In the genomic region with DNA sequence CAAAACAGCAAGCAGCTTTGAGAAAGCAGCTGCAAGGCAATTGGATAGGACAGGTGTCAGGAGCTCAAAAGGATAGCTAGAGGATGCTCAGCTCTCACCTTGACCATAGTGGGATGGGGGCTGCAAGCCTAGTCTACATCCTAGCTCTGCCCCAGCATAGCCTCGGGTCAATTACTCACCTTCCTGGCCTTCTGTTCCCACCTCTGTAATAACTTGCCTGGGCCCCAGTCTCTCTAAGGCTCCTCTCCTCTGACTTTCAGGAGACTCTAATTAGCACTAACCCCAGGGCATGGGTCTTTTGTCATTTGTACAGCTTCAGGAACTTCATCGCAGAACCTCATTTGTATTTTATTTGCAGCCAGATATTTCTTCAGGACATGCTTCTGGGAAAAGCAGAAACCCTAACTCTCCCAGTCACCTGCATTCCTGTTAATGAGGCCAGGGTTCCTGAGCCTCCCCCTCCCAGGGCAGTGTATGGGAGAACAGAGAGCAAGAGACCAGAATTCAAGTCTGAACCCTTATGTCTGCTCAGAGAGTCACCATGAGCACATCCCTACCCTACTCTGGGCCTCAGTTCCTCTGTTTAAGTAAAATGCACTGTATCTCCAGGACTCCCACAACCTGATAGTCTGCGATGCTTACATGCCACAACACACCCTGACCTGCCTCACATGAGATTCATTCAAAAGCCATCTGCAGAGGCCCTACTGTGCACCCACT, we compare ENCODE assay signal across 25 cellular contexts.
DNase-seq lines count a peak whose midpoint lies in the region; ATAC-seq, FAIRE-seq and TF ChIP-seq lines count a peak whose summit lies in the region.
"Had no signal": no experiment of that assay in that cellular context is flagged by ENCODE, and none has a peak within 500 bp of the region (broad histone marks: within the 10 kb centered on the region; RNA-seq: fewer than 3 reads in every experiment).

No MANE protein-coding gene starts in this region.

- H3K27ac ChIP-seq in RWPE1, result no peak overlapping the region
- no peak overlapping the region for H3K27ac ChIP-seq in foreskin keratinocyte

- H3K36me3 ChIP-seq in bronchial epithelial cell (ENCODE audit: control insufficient read depth, insufficient read depth, low read length), result no peaks in the 10 kb centered on the region

- POLR2A ChIA-PET in RWPE1 (lab: Yijun Ruan, JAX; ENCODE audit: low non-redundant PET), result no interaction called here

- DNase-seq in RWPE1 (ENCODE audit: low spot score) (peak; percentile 29), bronchial epithelial cell (ENCODE audit: low read depth) (peak; percentile 33), foreskin keratinocyte (peak in 1 of 2 donors; percentile 75), ureter (ENCODE audit: low spot score) (peak; percentile 19), NCI-H526 treated with DMSO at 0.1 percent for 48 hours (lab: John Stamatoyannopoulos, UW) (no peak)
- DNase-seq: C1 segment of cervical spinal cord; CD4-positive, alpha-beta memory T cell; COR-L47; GDM1; GOT3; HCEC 1CT; Karpas-422; NCI-H1092 treated with DMSO at 0.1 percent for 48 hours; NCI-H1436 treated with DMSO at 0.1 percent for 48 hours; NCI-H187 treated with DMSO at 0.1 percent for 48 hours; NCI-H2171 treated with DMSO at 0.1 percent for 48 hours; NCI-H345; NCI-H524 treated with DMSO at 0.1 percent for 48 hours; NCI-H82; NK-92 treated with Interleukin-12 subunit alpha and Interleukin-12 subunit beta, amount 100 ng/mL, for 24 hours; PC-3; SHP77 had no signal

- H3K4me3 ChIP-seq in bronchial epithelial cell (ENCODE audit: low read depth, low read length), result no peak overlapping the region
- H3K4me3 ChIP-seq: GM12878 had no signal

- CTCF ChIA-PET in RWPE1 (lab: Yijun Ruan, JAX), result interaction anchor here (0.9 kb wide), 1 partner anchor 34 kb away, joined by 3 read pairs; no protein-coding TSS in a partner anchor

- ATAC-seq in foreskin keratinocyte (peak; percentile 8), HG03025 (IDR thresholded peaks at IDR 0.05; ENCODE audit: low FRiP score, unreplicated experiment) (no peak), GM21390 (IDR thresholded peaks at IDR 0.05; ENCODE audit: unreplicated experiment) (no peak)
- ATAC-seq: GM12878, PC-3 had no signal

- peaks cover 35% of the 10 kb centered on the region for H3K4me1 ChIP-seq in foreskin keratinocyte

- FAIRE-seq in bronchial epithelial cell (lab: Jason Lieb, UNC), result no peak
- FAIRE-seq: GM12878 had no signal

- TF ChIP-seq CTCF in RWPE1 (conservative IDR thresholded peaks at IDR 0.05; ENCODE audit: low read depth), result no peak
- TF ChIP-seq CTCF in bronchial epithelial cell (IDR thresholded peaks at IDR 0.05; ENCODE audit: insufficient read depth, low read length, severe bottlenecking), result no peak
- TF ChIP-seq CTCF in foreskin keratinocyte (conservative IDR thresholded peaks at IDR 0.05), result no peak

- H3K27me3 ChIP-seq in bronchial epithelial cell (ENCODE audit: control insufficient read depth, insufficient read depth, low read length), result no peaks in the 10 kb centered on the region
- no peaks in the 10 kb centered on the region for H3K27me3 ChIP-seq in foreskin keratinocyte
